Comparison of ENCODE assay signal across 12 cellular contexts in the genomic region with DNA sequence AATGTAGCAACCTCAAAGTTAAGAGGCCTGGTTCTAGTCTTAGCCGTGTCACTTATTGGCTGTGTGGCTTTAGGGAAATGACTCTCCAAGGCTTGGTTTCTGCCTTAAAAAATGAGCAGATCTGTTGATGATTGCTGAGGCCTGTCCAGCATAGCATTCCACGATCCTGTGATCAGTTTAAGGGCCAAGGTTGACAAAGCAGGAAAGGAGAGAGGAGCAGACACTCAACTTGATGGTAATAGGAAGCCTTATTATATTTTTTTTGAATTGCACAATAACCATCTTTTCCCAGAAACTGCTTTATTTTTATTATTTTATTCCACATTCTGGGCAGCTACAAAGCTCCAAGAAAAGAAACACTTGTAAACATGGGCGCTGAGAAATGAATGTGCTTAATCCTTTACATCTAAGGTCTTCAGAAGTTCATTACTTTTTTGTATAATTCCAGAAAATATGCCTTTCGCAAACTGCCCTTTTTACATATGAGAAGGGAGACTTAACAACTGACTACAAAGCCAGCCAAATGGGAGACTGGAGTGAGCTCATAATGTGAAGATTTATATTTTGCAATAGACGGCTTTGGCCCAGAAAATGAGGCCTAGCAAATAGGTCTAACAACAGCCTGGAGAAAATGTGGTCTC.
DNase-seq lines count a peak whose midpoint lies in the region; ATAC-seq and TF ChIP-seq lines count a peak whose summit lies in the region.
"Had no signal": no experiment of that assay in that cellular context is flagged by ENCODE, and none has a peak within 500 bp of the region (broad histone marks: within the 10 kb centered on the region; RNA-seq: fewer than 3 reads in every experiment).

No MANE protein-coding gene starts in this region.

- H3K9ac ChIP-seq in subcutaneous abdominal adipose tissue (ENCODE audit: low read length in 5 of 5): peak overlapping the region in 3 of 5 donors; percentile 11 to 61 (median 52)

- TF ChIP-seq CTCF in mucosa of descending colon (IDR thresholded peaks at IDR 0.05): no peak

- H3K4me1 ChIP-seq in mucosa of descending colon (ENCODE audit: low read depth): peaks cover 4% of the 10 kb centered on the region
- H3K4me1 ChIP-seq in subcutaneous abdominal adipose tissue (ENCODE audit: control insufficient read depth in 5 of 5, insufficient read depth in 5 of 5, low read length in 5 of 5): peaks cover 6 to 40% (median 26%) of the 10 kb centered on the region in 5 donors

- intact Hi-C loops in mucosa of descending colon (cut with DNase I, micrococcal nuclease): no loop called here

- peak overlapping the region; percentile 93 for H3K27ac ChIP-seq in subcutaneous abdominal adipose tissue (ENCODE audit: low read depth, low read length)

- peak; percentile 77 for DNase-seq in GM04504 (ENCODE audit: low read depth)
- DNase-seq in fibroblast of gingiva (ENCODE audit: low read depth): peak; percentile 99
- DNase-seq in mucosa of descending colon: peak in 1 of 3 donors; percentile 20
- DNase-seq in activated CD4-positive, alpha-beta T cell treated with anti-CD3 and anti-CD28 coated beads, Interleukin-2, amount 50 U/mL, for 48 hours: no peak
- no peak for DNase-seq in glomerular visceral epithelial cell (ENCODE audit: extremely low spot score)
- DNase-seq in activated CD4-positive, alpha-beta T cell treated with anti-CD3 and anti-CD28 coated beads for 1 hour: no peak
- DNase-seq: CD8-positive, alpha-beta memory T cell; hippocampal formation; NCI-H345; RPMI8226 had no signal

- H3K27me3 ChIP-seq in subcutaneous abdominal adipose tissue (ENCODE audit: control insufficient read depth in 5 of 5, insufficient read depth in 4 of 5, low read length in 5 of 5): no peaks in the 10 kb centered on the region

- no peaks in the 10 kb centered on the region for H3K9me3 ChIP-seq in mucosa of descending colon
- no peaks in the 10 kb centered on the region for H3K9me3 ChIP-seq in subcutaneous abdominal adipose tissue (ENCODE audit: control insufficient read depth in 5 of 5, low read length in 5 of 5)

- H3K36me3 ChIP-seq in mucosa of descending colon (ENCODE audit: low read depth): no peaks in the 10 kb centered on the region
- peaks cover 0 to 6% (median 2%) of the 10 kb centered on the region in 5 donors for H3K36me3 ChIP-seq in subcutaneous abdominal adipose tissue (ENCODE audit: control insufficient read depth in 5 of 5, insufficient read depth in 5 of 5, low read length in 5 of 5)

- H3K4me3 ChIP-seq in mucosa of descending colon (no peak overlapping the region), subcutaneous abdominal adipose tissue (ENCODE audit: low read depth in 1 of 5, low read length in 5 of 5) (no peak overlapping the region)

- ATAC-seq in mucosa of descending colon: peak; percentile 32
- ATAC-seq in GM18873 (IDR thresholded peaks at IDR 0.05; ENCODE audit: low FRiP score, unreplicated experiment): no peak

Comparison
In these comparisons a context has a peak if more than half of its experiments do, and no peak if none do; other contexts are left out.
1. DNase-seq: peak in GM04504 (single experiment) and fibroblast of gingiva (single experiment); none in activated CD4-positive, alpha-beta T cell treated with anti-CD3 and anti-CD28 coated beads, Interleukin-2, amount 50 U/mL, for 48 hours (0 of 2), glomerular visceral epithelial cell (single experiment) and activated CD4-positive, alpha-beta T cell treated with anti-CD3 and anti-CD28 coated beads for 1 hour (single experiment).